In genomic region chr6:41284726-41285125, GRCh38 we compare ENCODE assay signal across 21 cellular contexts. TPM values are rescaled to one million over a fixed set of nuclear protein-coding genes. Genes with fewer than 3 reads are reported as not detected.
DNase-seq lines count a peak whose midpoint lies in the region; ATAC-seq and TF ChIP-seq lines count a peak whose summit lies in the region.
"Had no signal": no experiment of that assay in that cellular context is flagged by ENCODE, and none has a peak within 500 bp of the region (broad histone marks: within the 10 kb centered on the region; RNA-seq: fewer than 3 reads in every experiment).

No MANE protein-coding gene starts in this region.

- H3K27me3 ChIP-seq in mesenchymal stem cell (ENCODE audit: control insufficient read depth in 1 of 2, insufficient read depth in 1 of 2, low read length in 2 of 2) (peaks cover 0 to 14% of the 10 kb centered on the region in 2 experiments), H9 (ENCODE audit: insufficient read depth, low read length) (no peaks in the 10 kb centered on the region; the same call in 1 of the 2 replicates)

- H3K36me3 Mint-ChIP-seq in CD14-positive monocyte: peaks cover 55 to 65% of the 10 kb centered on the region in 2 donors
- no peaks in the 10 kb centered on the region for H3K36me3 Mint-ChIP-seq in dendritic cell treated with granulocyte-macrophage colony-stimulating factor and Interleukin-4, amounts not matched to agents 40 ng/mL and 50 ng/mL, for 4 days (ENCODE audit: low read depth)
- H3K36me3 Mint-ChIP-seq in H9 (ENCODE audit: insufficient read depth in 1 of 3, low read depth in 3 of 3): no peaks in the 10 kb centered on the region

- H2BK12ac ChIP-seq in mesenchymal stem cell (ENCODE audit: low read length in 2 of 2) (peak overlapping the region in 1 of 2 experiments; percentile 49), H9 (ENCODE audit: insufficient read length, low read depth, low read length) (no peak overlapping the region)

- no peak overlapping the region for H3T11ph ChIP-seq in H9 (ENCODE audit: low read length)

- intact Hi-C loops in CD14-positive monocyte (cut with micrococcal nuclease): loop anchor here (5.0 to 10.0 kb wide), 2 partner anchors 100 to 102 kb away; no protein-coding TSS in a partner anchor
- intact Hi-C loops in dendritic cell treated with granulocyte-macrophage colony-stimulating factor and Interleukin-4, amounts not matched to agents 40 ng/mL and 50 ng/mL, for 4 days (cut with micrococcal nuclease): loop anchor here (5.0 kb wide), 1 partner anchor 212 kb away; the partner anchor contains the start of genes NFYA and OARD1

- no peak overlapping the region for H2BK15ac ChIP-seq in mesenchymal stem cell (ENCODE audit: low read depth, poor library complexity, severe bottlenecking)
- no peak overlapping the region for H2BK15ac ChIP-seq in H9 (ENCODE audit: low read depth, low read length)

- H2BK120ac ChIP-seq in mesenchymal stem cell (ENCODE audit: low read depth, low read length): no peak overlapping the region
- no peak overlapping the region for H2BK120ac ChIP-seq in H9 (ENCODE audit: low read depth, low read length, poor library complexity, severe bottlenecking)

- no peaks in the 10 kb centered on the region for H3K23me2 ChIP-seq in H9 (ENCODE audit: insufficient read length, low read depth, low read length, poor library complexity, severe bottlenecking)

- H3K79me1 ChIP-seq in mesenchymal stem cell (replicated peaks; ENCODE audit: low read length, poor library complexity, severe bottlenecking): no peaks in the 10 kb centered on the region
- H3K79me1 ChIP-seq in H9 (ENCODE audit: insufficient read depth, low read depth, low read length, poor library complexity, severe bottlenecking): no peaks in the 10 kb centered on the region

- no peak overlapping the region for H3K23ac ChIP-seq in mesenchymal stem cell (ENCODE audit: low read length in 2 of 2)
- H3K23ac ChIP-seq in H9 (ENCODE audit: insufficient read length, low read depth, low read length): no peak overlapping the region

- 47% methylated on average over 1 of the region's 1 CpG for WGBS in mesenchymal stem cell
- WGBS in H9 (ENCODE audit: extremely low coverage, insufficient read length, low lambda C conversion rate): no CpG with 5 or more reads among the region's 1 CpG

- peaks cover 94% of the 10 kb centered on the region for H3K4me1 Mint-ChIP-seq in CD14-positive monocyte
- peaks cover 78% of the 10 kb centered on the region for H3K4me1 Mint-ChIP-seq in dendritic cell treated with granulocyte-macrophage colony-stimulating factor and Interleukin-4, amounts not matched to agents 40 ng/mL and 50 ng/mL, for 4 days (ENCODE audit: low read depth)
- peaks cover 20 to 24% of the 10 kb centered on the region in 2 experiments for H3K4me1 Mint-ChIP-seq in H9

- no peak overlapping the region for H3K56ac ChIP-seq in H9 (ENCODE audit: insufficient read length, low read depth, low read length)

- H3K79me2 ChIP-seq in H9 (ENCODE audit: insufficient read depth, low read length): no peaks in the 10 kb centered on the region

- H3K27ac Mint-ChIP-seq in CD14-positive monocyte (peak overlapping the region; percentile 38 to 100 (median 88)), H9 (no peak overlapping the region)
- H3K27ac Mint-ChIP-seq in dendritic cell treated with granulocyte-macrophage colony-stimulating factor and Interleukin-4, amounts not matched to agents 40 ng/mL and 50 ng/mL, for 4 days: peak overlapping the region; percentile 17
- H3K27ac Mint-ChIP-seq: activated T-cell treated with anti-CD3 and anti-CD28 coated beads, Interleukin-2, amount 50 U/mL, for 72 hours; progenitor cell of endocrine pancreas had no signal

- H3K4me3 Mint-ChIP-seq in CD14-positive monocyte (peak overlapping the region; percentile 82 to 91), H9 (no peak overlapping the region)
- H3K4me3 Mint-ChIP-seq in dendritic cell treated with granulocyte-macrophage colony-stimulating factor and Interleukin-4, amounts not matched to agents 40 ng/mL and 50 ng/mL, for 4 days: no peak overlapping the region
- H3K4me3 Mint-ChIP-seq: activated T-cell treated with anti-CD3 and anti-CD28 coated beads, Interleukin-2, amount 50 U/mL, for 72 hours had no signal

- H3K4ac ChIP-seq in mesenchymal stem cell (ENCODE audit: low read depth in 1 of 2, low read length in 2 of 2) (no peak overlapping the region), H9 (ENCODE audit: low read depth, low read length) (no peak overlapping the region)

- no peak overlapping the region for H4K5ac ChIP-seq in H9 (ENCODE audit: insufficient read length, low read depth, low read length)

- TF ChIP-seq CTCF in CD14-positive monocyte (IDR thresholded peaks at IDR 0.05): no peak
- no peak for TF ChIP-seq CTCF in H9 (conservative IDR thresholded peaks at IDR 0.05)

- H4K91ac ChIP-seq in mesenchymal stem cell (ENCODE audit: low read length): no peak overlapping the region
- H4K91ac ChIP-seq in H9 (ENCODE audit: insufficient read length, low read depth, low read length): no peak overlapping the region

- H3K27me3 Mint-ChIP-seq in CD14-positive monocyte (ENCODE audit: low read depth in 3 of 3) (peaks cover 0 to 10% (median 0%) of the 10 kb centered on the region in 3 donors), H9 (ENCODE audit: low read depth) (peaks cover 21% of the 10 kb centered on the region)
- no peaks in the 10 kb centered on the region for H3K27me3 Mint-ChIP-seq in dendritic cell treated with granulocyte-macrophage colony-stimulating factor and Interleukin-4, amounts not matched to agents 40 ng/mL and 50 ng/mL, for 4 days

- H4K8ac ChIP-seq in mesenchymal stem cell (ENCODE audit: low read length) (no peak overlapping the region), H9 (replicated peaks; ENCODE audit: insufficient read length, low read depth, low read length) (no peak overlapping the region)

- ATAC-seq in GM18870 (IDR thresholded peaks at IDR 0.05; ENCODE audit: unreplicated experiment) (no peak), GM21786 (IDR thresholded peaks at IDR 0.05; ENCODE audit: unreplicated experiment) (no peak)
- ATAC-seq: activated T-cell treated with anti-CD3 and anti-CD28 coated beads, Interleukin-2, amount 50 U/mL, for 72 hours had no signal

- H3K4me2 ChIP-seq in mesenchymal stem cell (ENCODE audit: low read length, poor library complexity, severe bottlenecking) (no peak overlapping the region), H9 (ENCODE audit: insufficient read depth, insufficient read length, low read length) (no peak overlapping the region)

- H3K18ac ChIP-seq in mesenchymal stem cell (ENCODE audit: low read depth in 1 of 2, low read length in 2 of 2) (no peak overlapping the region), H9 (ENCODE audit: insufficient read length, low read depth, low read length) (no peak overlapping the region)

- no peak overlapping the region for H2AFZ ChIP-seq in mesenchymal stem cell (ENCODE audit: low read depth, low read length)
- no peak overlapping the region for H2AFZ ChIP-seq in H9 (ENCODE audit: low read length)

- H3K27ac ChIP-seq in mesenchymal stem cell (ENCODE audit: low read length, poor library complexity, severe bottlenecking) (no peak overlapping the region), H9 (ENCODE audit: insufficient read length, low read depth, low read length) (no peak overlapping the region)
- H3K27ac ChIP-seq: HL-60, tibial artery had no signal

- no peaks in the 10 kb centered on the region for H3K4me1 ChIP-seq in mesenchymal stem cell (ENCODE audit: control insufficient read depth, insufficient read depth, low read depth, low read length)
- H3K4me1 ChIP-seq in H9 (ENCODE audit: insufficient read depth, low read length): no peaks in the 10 kb centered on the region
- H3K4me1 ChIP-seq: BE2C, tibial artery had no signal

- H3K9ac ChIP-seq in mesenchymal stem cell (ENCODE audit: low read length) (peak overlapping the region; percentile 72), H9 (ENCODE audit: extremely low read depth, insufficient read length, low read length) (no peak overlapping the region)

- H2BK5ac ChIP-seq in mesenchymal stem cell (ENCODE audit: low read depth, low read length, poor library complexity, severe bottlenecking): no peak overlapping the region
- H2BK5ac ChIP-seq in H9 (ENCODE audit: insufficient read length, low read length): no peak overlapping the region

- peaks cover 0 to 10% (median 2%) of the 10 kb centered on the region in 7 donors for H3K9me3 Mint-ChIP-seq in CD14-positive monocyte
- no peaks in the 10 kb centered on the region for H3K9me3 Mint-ChIP-seq in dendritic cell treated with granulocyte-macrophage colony-stimulating factor and Interleukin-4, amounts not matched to agents 40 ng/mL and 50 ng/mL, for 4 days
- H3K9me3 Mint-ChIP-seq in H9: no peaks in the 10 kb centered on the region
- H3K9me3 Mint-ChIP-seq: activated T-cell treated with anti-CD3 and anti-CD28 coated beads, Interleukin-2, amount 50 U/mL, for 72 hours had no signal

- no peak overlapping the region for H2AK5ac ChIP-seq in mesenchymal stem cell (ENCODE audit: low read length, severe bottlenecking)
- no peak overlapping the region for H2AK5ac ChIP-seq in H9 (ENCODE audit: insufficient read length, low read length)

- no peak overlapping the region for H2BK20ac ChIP-seq in H9 (ENCODE audit: low read depth, low read length, poor library complexity, severe bottlenecking)

- H3K9me3 ChIP-seq in mesenchymal stem cell (ENCODE audit: control insufficient read depth, low read length): no peaks in the 10 kb centered on the region
- H3K9me3 ChIP-seq in H9 (ENCODE audit: control insufficient read depth, low read depth, low read length): no peaks in the 10 kb centered on the region
- H3K9me3 ChIP-seq: BE2C, HAP-1, tibial artery had no signal

- DNase-seq in CD14-positive monocyte (ENCODE audit: low spot score) (no peak), HCEC 1CT (peak; percentile 30), mesenchymal stem cell (peak; percentile 93), H9 (no peak), NCI-H345 (lab: John Stamatoyannopoulos, UW) (no peak)
- DNase-seq: activated T-cell treated with anti-CD3 and anti-CD28 coated beads, Interleukin-2, amount 50 U/mL, for 72 hours; amygdala; BE2C; GDM1; NCI-H2081 treated with DMSO at 0.1 percent for 48 hours; NK-92 treated with Interleukin-12 subunit alpha and Interleukin-12 subunit beta, amount 100 ng/mL, for 24 hours; SHP77 treated with DMSO at 0.1 percent for 48 hours; tibial artery had no signal

- H3K4me3 ChIP-seq in mesenchymal stem cell (ENCODE audit: insufficient read depth in 1 of 2, low read depth in 1 of 2, low read length in 2 of 2): no peak overlapping the region
- H3K4me3 ChIP-seq: HAP-1, tibial artery had no signal

- H3K36me3 ChIP-seq in mesenchymal stem cell (ENCODE audit: control insufficient read depth in 1 of 2, insufficient read depth in 2 of 2, low read depth in 1 of 2, low read length in 2 of 2): no peaks in the 10 kb centered on the region
- H3K36me3 ChIP-seq: BE2C, HAP-1, tibial artery had no signal

- H4K20me1 ChIP-seq in H9 (ENCODE audit: control insufficient read depth, insufficient read depth, insufficient read length): no peaks in the 10 kb centered on the region

- H3K14ac ChIP-seq in mesenchymal stem cell (ENCODE audit: low read length in 2 of 2) (no peak overlapping the region), H9 (ENCODE audit: insufficient read depth, low read length) (no peak overlapping the region)

RNA-seq across cellular contexts. Expression of gene TREM1, which starts 1.8 kb away (rescaled TPM):
- 100 to 1,000 TPM; 175 to 303 TPM for polyA plus RNA-seq in CD14-positive monocyte
- 5.2 TPM for polyA plus RNA-seq in mesenchymal stem cell (2013, experiment 1 of 2)
- polyA plus RNA-seq in mesenchymal stem cell (2013, experiment 2 of 2): 5.7 TPM
- not detected in 2 replicates for total RNA-seq in H9 (2021)
- total RNA-seq: dermis microvascular lymphatic vessel endothelial cell, frontal cortex, progenitor cell of endocrine pancreas had no signal

RNA-seq across cellular contexts. Expression of gene NCR2, which starts 50.7 kb away (rescaled TPM):
- polyA plus RNA-seq in CD14-positive monocyte: not detected
- polyA plus RNA-seq in mesenchymal stem cell (2013, experiment 1 of 2): not detected
- polyA plus RNA-seq in mesenchymal stem cell (2013, experiment 2 of 2): not detected
- not detected in 2 replicates for total RNA-seq in H9 (2021)
- total RNA-seq: activated T-cell treated with anti-CD3 and anti-CD28 coated beads, Interleukin-2, amount 50 U/mL, for 72 hours; dermis microvascular lymphatic vessel endothelial cell; frontal cortex; progenitor cell of endocrine pancreas had no signal

RNA-seq across cellular contexts. Expression of gene TREML4, which starts 56.6 kb away (rescaled TPM):
- polyA plus RNA-seq in CD14-positive monocyte: not detected
- not detected for polyA plus RNA-seq in mesenchymal stem cell (2013, experiment 1 of 2)
- not detected for polyA plus RNA-seq in mesenchymal stem cell (2013, experiment 2 of 2)
- total RNA-seq in H9 (2021): not detected in 2 replicates
- total RNA-seq: activated T-cell treated with anti-CD3 and anti-CD28 coated beads, Interleukin-2, amount 50 U/mL, for 72 hours; dermis microvascular lymphatic vessel endothelial cell; frontal cortex; progenitor cell of endocrine pancreas had no signal

Comparison
In these comparisons a context has a peak if more than half of its experiments do, and no peak if none do; other contexts are left out.
1. DNase-seq: peak in HCEC 1CT (single experiment) and mesenchymal stem cell (single experiment); none in CD14-positive monocyte (single experiment), H9 (single experiment) and NCI-H345 (single experiment).
2. H3K27ac Mint-ChIP-seq: peak in CD14-positive monocyte (7 of 7) and dendritic cell treated with granulocyte-macrophage colony-stimulating factor and Interleukin-4, amounts not matched to agents 40 ng/mL and 50 ng/mL, for 4 days (single experiment); none in H9 (0 of 3).
3. H3K4me3 Mint-ChIP-seq: peak in CD14-positive monocyte (2 of 2); none in dendritic cell treated with granulocyte-macrophage colony-stimulating factor and Interleukin-4, amounts not matched to agents 40 ng/mL and 50 ng/mL, for 4 days (single experiment) and H9 (0 of 2).